Comparison of ENCODE assay signal across 17 cellular contexts in the genomic region with DNA sequence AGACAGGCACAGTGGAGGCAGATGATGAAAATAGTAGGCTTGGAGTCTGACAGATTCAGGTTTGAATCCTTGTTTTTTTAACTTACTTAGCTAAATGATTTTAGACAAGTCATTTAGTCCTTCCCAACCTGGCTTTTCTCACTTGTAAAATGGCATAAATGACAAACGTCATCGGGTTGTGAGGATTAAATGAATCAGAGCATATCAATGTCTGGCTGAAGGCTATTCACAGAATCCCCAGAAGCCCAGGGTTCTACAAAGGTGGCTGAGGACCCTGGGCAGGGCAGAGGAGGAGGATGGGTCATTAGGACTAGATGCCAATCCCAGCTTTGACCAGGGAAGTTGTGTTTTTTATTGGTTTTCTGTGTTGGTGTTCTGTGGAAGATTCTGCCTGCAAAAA. TPM values are rescaled to one million over a fixed set of nuclear protein-coding genes. Genes with fewer than 3 reads are reported as not detected.
DNase-seq lines count a peak whose midpoint lies in the region; ATAC-seq, FAIRE-seq and TF ChIP-seq lines count a peak whose summit lies in the region.
"Had no signal": no experiment of that assay in that cellular context is flagged by ENCODE, and none has a peak within 500 bp of the region (broad histone marks: within the 10 kb centered on the region; RNA-seq: fewer than 3 reads in every experiment).

No MANE protein-coding gene starts in this region.

- H2BK120ac ChIP-seq in H1 (replicated peaks; ENCODE audit: low read depth, low read length) = no peak overlapping the region

- H3K9ac ChIP-seq in ES-I3 (ENCODE audit: low read depth, low read length) = 0 out of 2 replicates have a peak overlapping the region, but pooled peaks have one; percentile 29
- H3K9ac ChIP-seq in HUES64 (ENCODE audit: low read depth, low read length) = 0 out of 2 replicates have a peak overlapping the region, but pooled peaks have one; percentile 37
- no peak overlapping the region for H3K9ac ChIP-seq in H1 (replicated peaks in 1 of 4; ENCODE audit: extremely low read depth in 1 of 4, low read depth in 3 of 4, low read length in 3 of 4)

- H3K23ac ChIP-seq in H1 (ENCODE audit: insufficient read length) = no peak overlapping the region

- H2BK12ac ChIP-seq in H1 (ENCODE audit: low read depth, low read length) = no peak overlapping the region; the same call in 1 of the 2 replicates

- no peak overlapping the region for H3K56ac ChIP-seq in H1 (replicated peaks; ENCODE audit: insufficient read length, low read depth, low read length)

- no peak for ATAC-seq in psoas muscle
- ATAC-seq in HG03520 (IDR thresholded peaks at IDR 0.05; ENCODE audit: unreplicated experiment) = no peak
- ATAC-seq: activated CD8-positive, alpha-beta memory T cell treated with anti-CD3 and anti-CD28 coated beads, Interleukin-2, amount 10 ng/mL, durations not matched to agents 7 days and 5 days had no signal

- H3K27ac ChIP-seq in HUES64 (ENCODE audit: low read depth, low read length) (peak overlapping the region; percentile 88; the same call in 1 of the 2 replicates), H1 (ENCODE audit: low read depth, low read length) (no peak overlapping the region), psoas muscle (peak overlapping the region; percentile 46)
- H3K27ac ChIP-seq: testis had no signal

- no peak overlapping the region for H3K14ac ChIP-seq in H1 (ENCODE audit: insufficient read length)

- peak overlapping the region; percentile 15; the same call in 1 of the 2 replicates for H2BK20ac ChIP-seq in H1 (ENCODE audit: low read length)

- no peaks in the 10 kb centered on the region for H3K36me3 ChIP-seq in ES-I3 (ENCODE audit: insufficient read depth, low read length)
- no peaks in the 10 kb centered on the region for H3K36me3 ChIP-seq in HUES64 (ENCODE audit: insufficient read depth, low read length)
- no peaks in the 10 kb centered on the region for H3K36me3 ChIP-seq in H1 (ENCODE audit: control insufficient read depth in 2 of 4, insufficient read depth in 4 of 4, low read length in 3 of 4)
- no peaks in the 10 kb centered on the region for H3K36me3 ChIP-seq in psoas muscle (ENCODE audit: insufficient read depth in 1 of 2, low read depth in 1 of 2)

- TF ChIP-seq POLR2A in H1 (IDR thresholded peaks at IDR 0.05; ENCODE audit: control extremely low read depth in 1 of 2, low read depth in 2 of 2, low read length in 2 of 2) = no peak

- H3K4me1 ChIP-seq in ES-I3 (ENCODE audit: insufficient read depth, low read length) (peaks cover 39% of the 10 kb centered on the region), HUES64 (ENCODE audit: insufficient read depth, low read length) (peaks cover 26% of the 10 kb centered on the region), H1 (replicated peaks in 1 of 4; ENCODE audit: control insufficient read depth in 3 of 4, insufficient read depth in 4 of 4, low read length in 3 of 4) (peaks cover 3 to 13% (median 6%) of the 10 kb centered on the region in 4 experiments; a peak in 5 of 7 replicates), psoas muscle (no peaks in the 10 kb centered on the region)
- H3K4me1 ChIP-seq: BE2C, testis had no signal

- H3K4ac ChIP-seq in H1 (replicated peaks; ENCODE audit: insufficient read length, low read depth, low read length) = no peak overlapping the region

- TF ChIP-seq EP300 in H1 (IDR thresholded peaks at IDR 0.05; ENCODE audit: borderline replicate concordance in 1 of 2, low read depth in 2 of 2, low read length in 2 of 2) = no peak

- H2BK5ac ChIP-seq in H1 (ENCODE audit: low read depth, low read length) = peak overlapping the region; percentile 63; the same call in 1 of the 2 replicates

- no peak overlapping the region for H4K5ac ChIP-seq in H1 (ENCODE audit: insufficient read length, low read depth, low read length)

- no peak overlapping the region for H3K4me2 ChIP-seq in H1 (ENCODE audit: insufficient read depth in 1 of 2, low read depth in 2 of 2, low read length in 2 of 2)

- TF ChIP-seq CTCF in H1 (IDR thresholded peaks at IDR 0.05; ENCODE audit: control extremely low read depth in 1 of 3, insufficient read depth in 1 of 3, low read depth in 1 of 3, low read length in 3 of 3) (no peak), psoas muscle (IDR thresholded peaks at IDR 0.05) (no peak)

- H3K18ac ChIP-seq in H1 (ENCODE audit: extremely low read depth, low read length) = 0 out of 2 replicates have a peak overlapping the region, but pooled peaks have one; percentile 39

- 87% methylated on average over 2 of the region's 2 CpGs for WGBS in HUES64
- 90% methylated on average over 2 of the region's 2 CpGs; no CpG with 5 or more reads in 1 of the 2 experiments for WGBS in H1 (ENCODE audit: extremely low coverage in 1 of 2, insufficient coverage in 1 of 2, insufficient read length in 1 of 2, insufficient replicate concordance in 2 of 2, low coverage in 1 of 2, low lambda C conversion rate in 2 of 2, missing lambda C conversion rate in 1 of 2), 2 experiments
- WGBS in psoas muscle, 3 donors = 31 to 42% (median 38%) methylated on average over 2 of the region's 2 CpGs

- H3K9me3 ChIP-seq in ES-I3 (ENCODE audit: control insufficient read depth, insufficient read depth, low read length) = no peaks in the 10 kb centered on the region
- H3K9me3 ChIP-seq in HUES64 (ENCODE audit: insufficient read depth, low read depth, low read length) = no peaks in the 10 kb centered on the region
- H3K9me3 ChIP-seq in H1 (ENCODE audit: insufficient read depth in 2 of 2, low read depth in 1 of 2, low read length in 1 of 2) = no peaks in the 10 kb centered on the region
- no peaks in the 10 kb centered on the region for H3K9me3 ChIP-seq in psoas muscle
- H3K9me3 ChIP-seq: BE2C, testis had no signal

- H2AFZ ChIP-seq in H1 (ENCODE audit: low read length) = no peak overlapping the region

- H3K79me2 ChIP-seq in H1 (ENCODE audit: control insufficient read depth in 1 of 2, insufficient read depth in 2 of 2, low read length in 2 of 2) = no peaks in the 10 kb centered on the region

- intact Hi-C loops in psoas muscle (cut with DNase I) = no loop called here

- H3K27me3 ChIP-seq in HUES64 (ENCODE audit: insufficient read depth, low read length) (no peaks in the 10 kb centered on the region), H1 (replicated peaks in 1 of 4; ENCODE audit: control insufficient read depth in 3 of 4, extremely low read depth in 1 of 4, insufficient read depth in 3 of 4, low read length in 3 of 4) (no peaks in the 10 kb centered on the region), psoas muscle (ENCODE audit: insufficient read depth in 3 of 3, low read length in 2 of 3) (peaks cover 0 to 1% (median 0%) of the 10 kb centered on the region in 3 donors)
- H3K27me3 ChIP-seq: BE2C, testis had no signal

- no peaks in the 10 kb centered on the region for H3K79me1 ChIP-seq in H1 (ENCODE audit: low read depth, low read length)

- H3K4me3 ChIP-seq in HUES64 (ENCODE audit: low read length) (no peak overlapping the region), H1 (ENCODE audit: extremely low read depth in 1 of 4, insufficient read depth in 2 of 4, low read depth in 3 of 4, low read length in 4 of 4) (no peak overlapping the region), psoas muscle (no peak overlapping the region)
- H3K4me3 ChIP-seq: testis had no signal

- no peak for TF ChIP-seq RAD21 in H1 (IDR thresholded peaks at IDR 0.05 in 1 of 2, conservative IDR thresholded peaks at IDR 0.05 in 1 of 2; ENCODE audit: low read depth in 2 of 2, low read length in 2 of 2)

- no peaks in the 10 kb centered on the region for H4K20me1 ChIP-seq in H1 (replicated peaks in 1 of 2; ENCODE audit: control insufficient read depth in 1 of 2, insufficient read depth in 2 of 2, low read length in 2 of 2)

- no peak for FAIRE-seq in H1 (lab: Jason Lieb, UNC)

- no peak overlapping the region for H4K8ac ChIP-seq in H1 (ENCODE audit: extremely low read depth, insufficient read depth, low read length)

- DNase-seq in H1 (ENCODE audit: low read depth in 1 of 2, low spot score in 2 of 2) (no peak), psoas muscle (no peak), CD1c-positive myeloid dendritic cell (ENCODE audit: extremely low spot score) (no peak), RPMI8226 (no peak)
- DNase-seq: activated CD4-positive, CD25-positive, alpha-beta regulatory T cell treated with anti-CD3 and anti-CD28 coated beads, Interleukin-2, amount 50 U/mL, for 72 hours; activated CD8-positive, alpha-beta memory T cell treated with anti-CD3 and anti-CD28 coated beads, Interleukin-2, amount 10 ng/mL, durations not matched to agents 7 days and 5 days; BE2C; DMS153; Kasumi-1; NCI-H1436; NCI-H226; nephron progenitor cell; testis had no signal

- POLR2A ChIA-PET in H1 (lab: Charles Lee; ENCODE audit: partially characterized antibody) = no interaction called here

- H2AK5ac ChIP-seq in H1 (ENCODE audit: low read depth, low read length) = no peak overlapping the region

- CTCF ChIA-PET in H1 (lab: Charles Lee; ENCODE audit: partially characterized antibody) = interaction anchor here (1.5 kb wide), 1 partner anchor 9 kb away, joined by 3 read pairs; no protein-coding TSS in a partner anchor

- no peaks in the 10 kb centered on the region for H3K23me2 ChIP-seq in H1 (ENCODE audit: low read depth, low read length)

- H2BK15ac ChIP-seq in H1 (ENCODE audit: low read length) = no peak overlapping the region

- H4K91ac ChIP-seq in H1 (replicated peaks; ENCODE audit: insufficient read length, low read length) = no peak overlapping the region

TF ChIP-seq in H1, 55 proteins besides CTCF, POLR2A, EP300 and RAD21 (continues in another document):
- TF ChIP-seq RNF2 (IDR thresholded peaks at IDR 0.05; ENCODE audit: borderline replicate concordance, low read depth, low read length, missing control alignments, poor library complexity, severe bottlenecking) (no peak), SAP30 (IDR thresholded peaks at IDR 0.05; ENCODE audit: insufficient read depth, insufficient replicate concordance, low read length) (no peak), BCL11A (IDR thresholded peaks at IDR 0.05; ENCODE audit: low read depth in 2 of 2, low read length in 2 of 2) (no peak), SRF (IDR thresholded peaks at IDR 0.05; ENCODE audit: low read depth, low read length) (no peak), TCF12 (IDR thresholded peaks at IDR 0.05; ENCODE audit: low read depth, low read length) (no peak)

RNA-seq across cellular contexts. Expression of a gene that starts 7.6 kb away (rescaled TPM):
- polyA plus RNA-seq in HUES64 (2013, experiment 1 of 2) = 0.45 TPM
- polyA plus RNA-seq in HUES64 (2013, experiment 2 of 2) = 0.57 TPM
- total RNA-seq in H1 (2021; fragmentation: NEBNext Ultra II Directional; extraction: Animal tissue kit (Norgen Biotek cat#: 25700)) = 0.58 and 1.1 TPM in 2 replicates
- polyA plus RNA-seq in H1 (2011; rRNA removed) (0.14 and 0.36 TPM in 2 replicates), psoas muscle (1 to 10 TPM; 6.5 to 7.6 (median 7.2) TPM)
- polyA plus RNA-seq in H1 (2011; cell fraction: cytosol; rRNA removed) = 0.31 TPM
- polyA plus RNA-seq in H1 (2011; cell fraction: nucleus; rRNA removed) = 0.44 TPM
- 0.62 to 0.74 TPM (median 0.69 TPM) in 4 replicates for polyA plus RNA-seq in H1 (2012, experiment 1 of 2)
- 0.18 TPM for polyA plus RNA-seq in H1 (2012, experiment 2 of 2)
- 1.7 TPM for polyA plus RNA-seq in H1 (2013, experiment 1 of 2)
- 1.7 TPM for polyA plus RNA-seq in H1 (2013, experiment 2 of 2)
- polyA minus RNA-seq in H1 (2011; rRNA and poly(A)+ RNA removed) = 0.98 and 2.0 TPM in 2 replicates
- polyA minus RNA-seq in H1 (2011; cell fraction: cytosol; rRNA and poly(A)+ RNA removed) = 0.44 TPM
- 1.00 TPM for polyA minus RNA-seq in H1 (2011; cell fraction: nucleus; rRNA and poly(A)+ RNA removed)
- 10 to 100 TPM; 10.9 to 32.1 (median 17.8) TPM for total RNA-seq in psoas muscle
- total RNA-seq: activated CD8-positive, alpha-beta memory T cell treated with anti-CD3 and anti-CD28 coated beads, Interleukin-2, amount 10 ng/mL, durations not matched to agents 7 days and 5 days; T-helper 2 cell treated with Interferon-gamma antibody and Interleukin-4, amounts not matched to agents 100 ng/mL and 5 ng/mL, for 36 hours had no signal

Comparison
In these comparisons a context has a peak if more than half of its experiments do, and no peak if none do; other contexts are left out.
1. H3K9ac ChIP-seq: peak in ES-I3 (single experiment) and HUES64 (single experiment); none in H1 (0 of 4).